In genomic region chr3:184752361-184752760, GRCh38 we compare ENCODE assay signal across 21 cellular contexts.
"Had no signal": no experiment of that assay in that cellular context is flagged by ENCODE, and none has a peak within 500 bp of the region (broad histone marks: within the 10 kb centered on the region; RNA-seq: fewer than 3 reads in every experiment).

No MANE protein-coding gene starts in this region.

- H3K36me3 ChIP-seq: esophagus squamous epithelium, gastrocnemius medialis, thoracic aorta had no signal

- H3K4me3 ChIP-seq: esophagus squamous epithelium, gastrocnemius medialis, mucosa of descending colon, thoracic aorta had no signal

- H3K27me3 ChIP-seq: esophagus squamous epithelium, gastrocnemius medialis had no signal

- FAIRE-seq: small intestine had no signal

- H3K27ac ChIP-seq: esophagus squamous epithelium, gastrocnemius medialis, thoracic aorta had no signal

- H3K9me3 ChIP-seq: esophagus squamous epithelium, gastrocnemius medialis, mucosa of descending colon, thoracic aorta had no signal

- ATAC-seq: activated CD4-positive, alpha-beta T cell treated with anti-CD3 and anti-CD28 coated beads for 36 hours; gastrocnemius medialis; mucosa of descending colon; sciatic nerve; SK-N-SH treated with all-trans-retinoic acid at 6 μM for 48 hours; stimulated activated naive B cell treated with anti-CD40 and anti-IgM and Interleukin-4, amounts not matched to agents 10 μg/mL and 1 μg/mL and 100 μg/mL, for 72 hours had no signal

- DNase-seq: activated CD4-positive, alpha-beta T cell treated with anti-CD3 and anti-CD28 coated beads for 36 hours; activated CD4-positive, alpha-beta T cell treated with anti-CD3 and anti-CD28 coated beads, Interleukin-2, amount 50 U/mL, for 4 hours; activated CD8-positive, alpha-beta memory T cell treated with anti-CD3 and anti-CD28 coated beads, Interleukin-2, amount 50 U/mL, for 48 hours; activated naive CD4-positive, alpha-beta T cell treated with anti-CD3 and anti-CD28 coated beads for 36 hours; activated naive CD8-positive, alpha-beta T cell treated with anti-CD3 and anti-CD28 coated beads, Interleukin-2, amount 10 ng/mL, durations not matched to agents 7 days and 5 days; activated T-cell treated with anti-CD3 and anti-CD28 coated beads, Interleukin-2, amount 50 U/mL, for 48 hours; amygdala; caudate nucleus; dermis blood vessel endothelial cell; effector CD8-positive, alpha-beta T cell; esophagus squamous epithelium; gastrocnemius medialis; head of caudate nucleus; hypothalamus; small intestine; stimulated activated CD4-positive, alpha-beta T cell treated with anti-CD3 and anti-CD28 coated beads, Interleukin-15, amount 100 ng/mL, for 24 hours; stimulated activated naive B cell treated with anti-CD40 and anti-IgM and Interleukin-4, amounts not matched to agents 10 μg/mL and 1 μg/mL and 100 μg/mL, for 72 hours had no signal
